Comparison of ENCODE assay signal across 13 cellular contexts in the genomic region with DNA sequence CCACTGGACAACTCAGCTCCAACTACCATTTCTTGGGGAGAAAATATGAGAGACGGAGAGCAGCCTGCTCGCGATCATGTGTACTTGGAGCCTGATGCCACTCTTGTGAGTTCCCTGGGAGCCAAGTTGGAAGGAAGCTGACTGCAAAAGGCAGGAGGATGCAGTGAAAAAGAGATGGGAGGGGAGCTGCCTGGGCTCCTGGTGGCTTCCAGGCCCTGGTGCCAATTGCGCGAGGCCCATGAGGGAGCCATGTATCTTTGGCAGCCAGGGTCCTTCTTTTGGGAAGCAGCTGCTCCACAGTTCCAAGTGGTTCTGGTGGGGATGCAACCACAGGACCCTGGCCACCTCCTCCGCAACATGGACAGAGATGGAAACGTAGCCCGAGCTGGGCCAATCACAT. TPM values are rescaled to one million over a fixed set of nuclear protein-coding genes. Genes with fewer than 3 reads are reported as not detected.
DNase-seq lines count a peak whose midpoint lies in the region; ATAC-seq and TF ChIP-seq lines count a peak whose summit lies in the region.
"Had no signal": no experiment of that assay in that cellular context is flagged by ENCODE, and none has a peak within 500 bp of the region (broad histone marks: within the 10 kb centered on the region; RNA-seq: fewer than 3 reads in every experiment).

No MANE protein-coding gene starts in this region.

- H3K27ac Mint-ChIP-seq in MCF 10A (ENCODE audit: low read depth, unreplicated experiment) = peak overlapping the region; percentile 96
- no peak overlapping the region for H3K27ac Mint-ChIP-seq in activated naive CD8-positive, alpha-beta T cell treated with anti-CD3 and anti-CD28 coated beads for 36 hours
- H3K27ac Mint-ChIP-seq: activated naive CD4-positive, alpha-beta T cell treated with anti-CD3 and anti-CD28 coated beads, Interleukin-2, amount 50 U/mL, for 72 hours; WTC11 had no signal

- CTCF ChIA-PET in MCF 10A (lab: Yijun Ruan, JAX) = interaction anchor here (0.6 to 7.6 kb wide), 21 partner anchors 15 to 524 kb away, joined by 3 to 175 read pairs (median 4); no protein-coding TSS in a partner anchor

- H3K36me3 ChIP-seq in lower lobe of right lung = no peaks in the 10 kb centered on the region
- H3K36me3 ChIP-seq: BLaER1 treated with 17β-estradiol and CSF1 and Interleukin-3, amounts not matched to agents 10 nM and 100 nM had no signal

- H3K4me3 ChIP-seq in lower lobe of right lung = no peak overlapping the region
- H3K4me3 ChIP-seq: BLaER1 treated with 17β-estradiol and CSF1 and Interleukin-3, amounts not matched to agents 10 nM and 100 nM had no signal

- TF ChIP-seq CTCF in MCF 10A (IDR thresholded peaks at IDR 0.05; ENCODE audit: unreplicated experiment) (no peak), lower lobe of right lung (IDR thresholded peaks at IDR 0.05) (no peak)

- POLR2A ChIA-PET in MCF 10A (lab: Yijun Ruan, JAX) = interaction anchor here (0.6 to 7.3 kb wide), 15 partner anchors 14 to 528 kb away, joined by 3 to 124 read pairs (median 4); partner anchors contain the start of genes C11orf91, CD59 and CSTF3

- H3K27me3 Mint-ChIP-seq in MCF 10A (ENCODE audit: insufficient read depth, unreplicated experiment) = no peaks in the 10 kb centered on the region
- H3K27me3 Mint-ChIP-seq in activated naive CD8-positive, alpha-beta T cell treated with anti-CD3 and anti-CD28 coated beads for 36 hours = peaks cover 5% of the 10 kb centered on the region
- H3K27me3 Mint-ChIP-seq: type B pancreatic cell had no signal

- intact Hi-C loops in MCF 10A (cut with micrococcal nuclease) = no loop called here
- intact Hi-C loops in lower lobe of right lung (cut with DNase I) = no loop called here

- no peak overlapping the region for H3K4me3 Mint-ChIP-seq in MCF 10A (ENCODE audit: unreplicated experiment)
- no peak overlapping the region for H3K4me3 Mint-ChIP-seq in activated naive CD8-positive, alpha-beta T cell treated with anti-CD3 and anti-CD28 coated beads for 36 hours
- H3K4me3 Mint-ChIP-seq: type B pancreatic cell, WTC11 had no signal

- no peaks in the 10 kb centered on the region for H3K9me3 ChIP-seq in lower lobe of right lung

- DNase-seq in NCI-H69 (lab: John Stamatoyannopoulos, UW) = peak; percentile 15
- no peak for DNase-seq in MCF 10A (ENCODE audit: unreplicated experiment)
- no peak for DNase-seq in lower lobe of right lung
- no peak for DNase-seq in iPS-NIHi7 (ENCODE audit: extremely low spot score)
- no peak for DNase-seq in activated naive CD8-positive, alpha-beta T cell treated with anti-CD3 and anti-CD28 coated beads for 36 hours
- DNase-seq: occipital lobe had no signal

- peaks cover 9% of the 10 kb centered on the region for H3K36me3 Mint-ChIP-seq in MCF 10A (ENCODE audit: insufficient read depth, unreplicated experiment)
- H3K36me3 Mint-ChIP-seq in activated naive CD8-positive, alpha-beta T cell treated with anti-CD3 and anti-CD28 coated beads for 36 hours = no peaks in the 10 kb centered on the region
- H3K36me3 Mint-ChIP-seq: activated naive CD4-positive, alpha-beta T cell treated with anti-CD3 and anti-CD28 coated beads, Interleukin-2, amount 50 U/mL, for 72 hours; type B pancreatic cell; WTC11 had no signal

- H3K4me1 Mint-ChIP-seq in MCF 10A (ENCODE audit: insufficient read depth, unreplicated experiment) = peaks cover 52% of the 10 kb centered on the region
- H3K4me1 Mint-ChIP-seq in activated naive CD8-positive, alpha-beta T cell treated with anti-CD3 and anti-CD28 coated beads for 36 hours = no peaks in the 10 kb centered on the region

- BruUV-seq in MCF 10A (replicated peaks; lab: Mats Ljungman, UMichigan) = no TSS peak

- no peaks in the 10 kb centered on the region for H3K27me3 ChIP-seq in lower lobe of right lung (ENCODE audit: low read depth)
- H3K27me3 ChIP-seq: BLaER1 treated with 17β-estradiol and CSF1 and Interleukin-3, amounts not matched to agents 10 nM and 100 nM had no signal

- H3K27ac ChIP-seq in lower lobe of right lung = peak overlapping the region; percentile 82
- peak overlapping the region; percentile 28 for H3K27ac ChIP-seq in temporal lobe (ENCODE audit: low read depth, low read length)

- H3K9me3 Mint-ChIP-seq in MCF 10A (ENCODE audit: unreplicated experiment) = no peaks in the 10 kb centered on the region
- H3K9me3 Mint-ChIP-seq in activated naive CD8-positive, alpha-beta T cell treated with anti-CD3 and anti-CD28 coated beads for 36 hours = no peaks in the 10 kb centered on the region
- H3K9me3 Mint-ChIP-seq: activated naive CD4-positive, alpha-beta T cell treated with anti-CD3 and anti-CD28 coated beads, Interleukin-2, amount 50 U/mL, for 72 hours; type B pancreatic cell; WTC11 had no signal

- ATAC-seq in lower lobe of right lung = no peak
- no peak for ATAC-seq in GM21390 (IDR thresholded peaks at IDR 0.05; ENCODE audit: unreplicated experiment)
- ATAC-seq: WTC11 had no signal

- H3K4me1 ChIP-seq in lower lobe of right lung = peaks cover 42% of the 10 kb centered on the region

RNA-seq across cellular contexts. Expression of gene C11orf91, which starts 11.1 kb away (rescaled TPM):
- 2.8 and 2.9 TPM in 2 replicates for total RNA-seq in MCF 10A (2022)
- not detected for total RNA-seq in lower lobe of right lung
- total RNA-seq in temporal lobe = not detected
- total RNA-seq in activated naive CD8-positive, alpha-beta T cell treated with anti-CD3 and anti-CD28 coated beads for 36 hours = under 1 TPM in 1 of 2 experiments, not detected in 1; 0.28 TPM
- total RNA-seq: activated naive CD4-positive, alpha-beta T cell treated with anti-CD3 and anti-CD28 coated beads, Interleukin-2, amount 50 U/mL, for 72 hours; cerebellum; occipital lobe had no signal

RNA-seq across cellular contexts. Expression of gene CD59, which starts 46.7 kb away (rescaled TPM):
- 597 and 618 TPM in 2 replicates for total RNA-seq in MCF 10A (2022)
- 816 TPM for total RNA-seq in lower lobe of right lung
- total RNA-seq in temporal lobe = 27.8 TPM
- 10 to 100 TPM; 58.4 to 60.3 TPM for total RNA-seq in activated naive CD8-positive, alpha-beta T cell treated with anti-CD3 and anti-CD28 coated beads for 36 hours
